1 cellular context compared by ENCODE assay signal in genomic region chr13:110914293-110915056, GRCh38.
A peak's percentile ranks its signal among the peaks of the same experiment; 100 is the strongest.
TF ChIP-seq lines count a peak whose summit lies in the region.

No MANE protein-coding gene starts in this region.

TF ChIP-seq in WTC11, 78 proteins besides CTCF, POLR2A, EP300 and RAD21 (continued from another document):
- TF ChIP-seq TEAD4 (CRISPR knock-in tag; IDR thresholded peaks at IDR 0.05) = peak; percentile 64; the same call in 1 of the 2 replicates
- no peak for TF ChIP-seq ZNF396 (CRISPR knock-in tag; IDR thresholded peaks at IDR 0.05; ENCODE audit: borderline replicate concordance)
- TF ChIP-seq CDX4 (CRISPR knock-in tag; IDR thresholded peaks at IDR 0.05; ENCODE audit: borderline replicate concordance) = no peak
- TF ChIP-seq ZNF416 (CRISPR knock-in tag; IDR thresholded peaks at IDR 0.05) = no peak; the same call in 1 of the 2 replicates
- TF ChIP-seq GRHL2 (CRISPR knock-in tag; IDR thresholded peaks at IDR 0.05; ENCODE audit: insufficient replicate concordance, severe bottlenecking) = no peak
- TF ChIP-seq HMGXB4 (CRISPR knock-in tag; IDR thresholded peaks at IDR 0.05) = peak; percentile 65; the same call in 1 of the 2 replicates
- no peak for TF ChIP-seq EMX1 (CRISPR knock-in tag; IDR thresholded peaks at IDR 0.05)
- TF ChIP-seq RORB (CRISPR knock-in tag; IDR thresholded peaks at IDR 0.05) = no peak
- no peak for TF ChIP-seq ATF2 (CRISPR knock-in tag; IDR thresholded peaks at IDR 0.05; ENCODE audit: borderline replicate concordance, low read depth)
- TF ChIP-seq ATF6 (CRISPR knock-in tag; IDR thresholded peaks at IDR 0.05) = no peak
- TF ChIP-seq NFE2L1 (CRISPR knock-in tag; IDR thresholded peaks at IDR 0.05) = no peak
- TF ChIP-seq STAT6 (CRISPR knock-in tag; conservative IDR thresholded peaks at IDR 0.05; ENCODE audit: low read depth) = no peak
- no peak for TF ChIP-seq ZNF121 (CRISPR knock-in tag; IDR thresholded peaks at IDR 0.05)
- TF ChIP-seq ZBTB21 (CRISPR knock-in tag; IDR thresholded peaks at IDR 0.05; ENCODE audit: borderline replicate concordance) = peak; percentile 53; the same call in 1 of the 2 replicates
- peak; percentile 22; the same call in 1 of the 2 replicates for TF ChIP-seq ETV6 (CRISPR knock-in tag; IDR thresholded peaks at IDR 0.05)
- peak; percentile 27; the same call in 1 of the 2 replicates for TF ChIP-seq ZBTB43 (CRISPR knock-in tag; IDR thresholded peaks at IDR 0.05)
- no peak; the same call in 1 of the 2 replicates for TF ChIP-seq SP1 (CRISPR knock-in tag; conservative IDR thresholded peaks at IDR 0.05)
- no peak; the same call in 1 of the 2 replicates for TF ChIP-seq MYBL2 (CRISPR knock-in tag; IDR thresholded peaks at IDR 0.05)
- TF ChIP-seq AFF4 (CRISPR knock-in tag; IDR thresholded peaks at IDR 0.05; ENCODE audit: borderline replicate concordance) = no peak
- TF ChIP-seq TP53 (CRISPR knock-in tag; IDR thresholded peaks at IDR 0.05) = 0 out of 2 replicates have a peak, but pooled peaks have one; percentile 20
- peak; percentile 63 for TF ChIP-seq ESRRA (CRISPR knock-in tag; IDR thresholded peaks at IDR 0.05; ENCODE audit: borderline replicate concordance)
- TF ChIP-seq ZNF232 (CRISPR knock-in tag; IDR thresholded peaks at IDR 0.05) = no peak
- TF ChIP-seq ERG (CRISPR knock-in tag; IDR thresholded peaks at IDR 0.05) = no peak
- no peak for TF ChIP-seq ZNF423 (CRISPR knock-in tag; IDR thresholded peaks at IDR 0.05)
- TF ChIP-seq TCF7 (CRISPR knock-in tag; IDR thresholded peaks at IDR 0.05; ENCODE audit: low read depth) = no peak; the same call in none of the 2 replicates
- TF ChIP-seq TEAD1 (CRISPR knock-in tag; IDR thresholded peaks at IDR 0.05) = peak; percentile 44; the same call in 1 of the 2 replicates
- no peak for TF ChIP-seq ELF4 (CRISPR knock-in tag; IDR thresholded peaks at IDR 0.05; ENCODE audit: low read depth)
- no peak for TF ChIP-seq ZNF317 (CRISPR knock-in tag; IDR thresholded peaks at IDR 0.05; ENCODE audit: borderline replicate concordance, low read depth)
- no peak; the same call in 1 of the 2 replicates for TF ChIP-seq USF2 (CRISPR knock-in tag; IDR thresholded peaks at IDR 0.05)
- no peak for TF ChIP-seq ZNF512 (CRISPR knock-in tag; IDR thresholded peaks at IDR 0.05; ENCODE audit: borderline replicate concordance)
- no peak for TF ChIP-seq SMAD4 (CRISPR knock-in tag; IDR thresholded peaks at IDR 0.05)
